8 cellular contexts compared by ENCODE assay signal in genomic region chr6:43181942-43182860, GRCh38.
DNase-seq lines count a peak whose midpoint lies in the region; ATAC-seq and TF ChIP-seq lines count a peak whose summit lies in the region.

CUL9 (plus strand) TSS chr6:43182196; CDS start chr6:43184311, 2,115 bp downstream.

- H3K4me3 ChIP-seq in choroid plexus epithelial cell (ENCODE audit: low read depth, low read length): peak within 1 kb of the TSS; percentile 90

- DNase-seq in SIG-M5 treated with dmso at 0.1 percent for 504 hours (lab: John Stamatoyannopoulos, UW; ENCODE audit: unreplicated experiment): peak; percentile 53
- DNase-seq in SIG-M5 (lab: John Stamatoyannopoulos, UW): no peak
- DNase-seq in NCI-H226: peak; percentile 64
- peak; percentile 59 for DNase-seq in activated CD4-positive, alpha-beta T cell treated with anti-CD3 and anti-CD28 coated beads for 1 hour
- peak; percentile 76 for DNase-seq in choroid plexus epithelial cell (ENCODE audit: low read depth)
- peak; percentile 45 for DNase-seq in kidney glomerular epithelial cell (lab: John Stamatoyannopoulos, UW)
- DNase-seq in stimulated activated CD4-positive, alpha-beta T cell treated with anti-CD3 and anti-CD28 coated beads, Interleukin-15, amount 100 ng/mL, for 24 hours: peak; percentile 91

- no peak for TF ChIP-seq CTCF in choroid plexus epithelial cell (conservative IDR thresholded peaks at IDR 0.05; ENCODE audit: low read depth, low read length)

- peak; percentile 80 for ATAC-seq in HG02973 (IDR thresholded peaks at IDR 0.05; ENCODE audit: unreplicated experiment)
